Comparison of ENCODE assay signal across 2 cellular contexts in genomic region chr12:21894792-21895392, GRCh38.
TF ChIP-seq lines count a peak whose summit lies in the region.

No MANE protein-coding gene starts in this region.

TF ChIP-seq in liver, 16 proteins besides CTCF, POLR2A, EP300 and RAD21 (continued from another document):
- TF ChIP-seq, protein P1, sequence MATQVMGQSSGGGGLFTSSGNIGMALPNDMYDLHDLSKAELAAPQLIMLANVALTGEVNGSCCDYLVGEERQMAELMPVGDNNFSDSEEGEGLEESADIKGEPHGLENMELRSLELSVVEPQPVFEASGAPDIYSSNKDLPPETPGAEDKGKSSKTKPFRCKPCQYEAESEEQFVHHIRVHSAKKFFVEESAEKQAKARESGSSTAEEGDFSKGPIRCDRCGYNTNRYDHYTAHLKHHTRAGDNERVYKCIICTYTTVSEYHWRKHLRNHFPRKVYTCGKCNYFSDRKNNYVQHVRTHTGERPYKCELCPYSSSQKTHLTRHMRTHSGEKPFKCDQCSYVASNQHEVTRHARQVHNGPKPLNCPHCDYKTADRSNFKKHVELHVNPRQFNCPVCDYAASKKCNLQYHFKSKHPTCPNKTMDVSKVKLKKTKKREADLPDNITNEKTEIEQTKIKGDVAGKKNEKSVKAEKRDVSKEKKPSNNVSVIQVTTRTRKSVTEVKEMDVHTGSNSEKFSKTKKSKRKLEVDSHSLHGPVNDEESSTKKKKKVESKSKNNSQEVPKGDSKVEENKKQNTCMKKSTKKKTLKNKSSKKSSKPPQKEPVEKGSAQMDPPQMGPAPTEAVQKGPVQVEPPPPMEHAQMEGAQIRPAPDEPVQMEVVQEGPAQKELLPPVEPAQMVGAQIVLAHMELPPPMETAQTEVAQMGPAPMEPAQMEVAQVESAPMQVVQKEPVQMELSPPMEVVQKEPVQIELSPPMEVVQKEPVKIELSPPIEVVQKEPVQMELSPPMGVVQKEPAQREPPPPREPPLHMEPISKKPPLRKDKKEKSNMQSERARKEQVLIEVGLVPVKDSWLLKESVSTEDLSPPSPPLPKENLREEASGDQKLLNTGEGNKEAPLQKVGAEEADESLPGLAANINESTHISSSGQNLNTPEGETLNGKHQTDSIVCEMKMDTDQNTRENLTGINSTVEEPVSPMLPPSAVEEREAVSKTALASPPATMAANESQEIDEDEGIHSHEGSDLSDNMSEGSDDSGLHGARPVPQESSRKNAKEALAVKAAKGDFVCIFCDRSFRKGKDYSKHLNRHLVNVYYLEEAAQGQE (IDR thresholded peaks at IDR 0.05) = peak; percentile 73
- TF ChIP-seq TAF1 (conservative IDR thresholded peaks at IDR 0.05) = peak; percentile 65
- peak in 1 of 2 donors; percentile 49 for TF ChIP-seq EGR1 (IDR thresholded peaks at IDR 0.05; ENCODE audit: low read depth in 2 of 2)
- TF ChIP-seq YY1 (IDR thresholded peaks at IDR 0.05) = peak; percentile 94
- TF ChIP-seq SP1 (IDR thresholded peaks at IDR 0.05) = peak; percentile 71
- peak; percentile 68 for TF ChIP-seq MAX (IDR thresholded peaks at IDR 0.05)
- TF ChIP-seq GABPA (IDR thresholded peaks at IDR 0.05 in 1 of 2, conservative IDR thresholded peaks at IDR 0.05 in 1 of 2) = peak in 1 of 2 donors; percentile 19
- TF ChIP-seq ATF3 (IDR thresholded peaks at IDR 0.05) = no peak
- TF ChIP-seq NR2F2 (IDR thresholded peaks at IDR 0.05) = no peak
- TF ChIP-seq RXRA (IDR thresholded peaks at IDR 0.05) = peak; percentile 70 to 83
- peak; percentile 74 for TF ChIP-seq FOXA2 (IDR thresholded peaks at IDR 0.05)
- peak; percentile 48 to 64 for TF ChIP-seq JUND (IDR thresholded peaks at IDR 0.05)
- TF ChIP-seq HNF4G (IDR thresholded peaks at IDR 0.05) = peak; percentile 31
- TF ChIP-seq HNF4A (conservative IDR thresholded peaks at IDR 0.05) = peak; percentile 62 to 81
- TF ChIP-seq ZBTB33 (IDR thresholded peaks at IDR 0.05) = peak; percentile 78

TF ChIP-seq in HepG2, 621 proteins besides CTCF, POLR2A, EP300 and RAD21 (continued from another document):
- TF ChIP-seq ZNF614 (CRISPR knock-in tag; IDR thresholded peaks at IDR 0.05; ENCODE audit: borderline replicate concordance) (no peak), ZNF121 (CRISPR knock-in tag; IDR thresholded peaks at IDR 0.05) (no peak), ARNT2 (CRISPR knock-in tag; IDR thresholded peaks at IDR 0.05; ENCODE audit: low read depth) (no peak), ZNF570 (CRISPR knock-in tag; IDR thresholded peaks at IDR 0.05; ENCODE audit: borderline replicate concordance) (no peak), ZNF567 (CRISPR knock-in tag; IDR thresholded peaks at IDR 0.05; ENCODE audit: borderline replicate concordance) (no peak), ZNF367 (CRISPR knock-in tag; IDR thresholded peaks at IDR 0.05; ENCODE audit: borderline replicate concordance) (no peak), NRL (CRISPR knock-in tag; IDR thresholded peaks at IDR 0.05; ENCODE audit: borderline replicate concordance) (no peak), ZNF263 (CRISPR knock-in tag; IDR thresholded peaks at IDR 0.05) (no peak), BATF2 (CRISPR knock-in tag; IDR thresholded peaks at IDR 0.05) (no peak), ZNF143 (CRISPR knock-in tag; IDR thresholded peaks at IDR 0.05) (no peak)
